Comparison of ENCODE assay signal across 12 cellular contexts in the genomic region with DNA sequence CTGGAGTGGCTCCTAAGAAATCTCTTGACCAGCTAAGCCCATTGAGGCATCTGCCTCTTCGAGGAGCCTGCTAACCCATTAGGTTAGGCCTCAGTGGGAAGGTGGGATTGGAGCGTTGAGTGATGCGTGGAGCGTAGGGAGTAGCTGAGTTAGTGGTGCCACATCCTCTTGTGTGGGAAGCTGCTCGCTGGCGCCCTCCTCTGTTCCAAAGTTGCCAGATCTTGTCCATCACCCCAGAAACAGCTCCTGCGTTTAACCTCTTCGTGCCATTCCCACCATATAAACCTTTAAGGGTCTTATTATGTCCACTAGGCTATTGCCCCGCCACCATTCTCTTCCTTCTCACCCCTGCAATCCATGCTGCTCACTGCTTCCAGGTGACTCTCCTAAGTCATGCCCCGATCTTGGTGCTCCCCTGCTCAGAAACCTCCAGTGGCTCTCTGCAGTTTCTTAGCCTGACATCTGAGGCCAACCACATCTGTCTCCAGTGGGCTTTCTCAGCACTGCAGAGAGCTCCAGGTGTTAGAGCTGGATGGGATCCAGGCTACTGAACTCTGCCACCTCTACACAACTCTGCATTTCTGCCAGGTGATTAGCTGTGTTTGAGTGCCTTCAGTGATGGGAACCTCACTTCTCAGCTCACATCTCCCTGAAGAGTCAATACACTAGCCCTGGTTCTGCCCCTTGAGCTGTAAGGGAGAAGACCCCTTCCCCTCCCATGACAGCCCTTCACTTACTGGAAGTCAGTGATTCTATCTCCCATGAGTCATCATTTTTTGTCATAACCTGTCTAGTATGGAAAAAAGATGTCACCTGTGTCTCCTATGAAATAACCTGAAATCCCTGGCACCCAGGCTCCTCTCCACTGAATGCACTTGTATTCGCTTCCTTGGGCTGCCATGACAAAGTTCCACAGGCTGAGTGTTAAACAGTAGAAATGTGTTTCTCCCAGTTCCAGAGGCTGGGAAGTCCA.
DNase-seq lines count a peak whose midpoint lies in the region; ATAC-seq, FAIRE-seq and TF ChIP-seq lines count a peak whose summit lies in the region.
"Had no signal": no experiment of that assay in that cellular context is flagged by ENCODE, and none has a peak within 500 bp of the region (broad histone marks: within the 10 kb centered on the region; RNA-seq: fewer than 3 reads in every experiment).

No MANE protein-coding gene starts in this region.

- H3K9me3 ChIP-seq in HEK293 (ENCODE audit: control insufficient read depth, insufficient read depth, low read depth, low read length) (no peaks in the 10 kb centered on the region), MG63 (no peaks in the 10 kb centered on the region)
- H3K9me3 ChIP-seq: thoracic aorta had no signal

- H3K27me3 Mint-ChIP-seq in activated naive CD8-positive, alpha-beta T cell treated with anti-CD3 and anti-CD28 coated beads, Interleukin-2, amount 50 U/mL, for 24 hours: no peaks in the 10 kb centered on the region

- H3K9me3 Mint-ChIP-seq in activated naive CD8-positive, alpha-beta T cell treated with anti-CD3 and anti-CD28 coated beads, Interleukin-2, amount 50 U/mL, for 24 hours: peaks cover 10% of the 10 kb centered on the region

- peak; percentile 34 for DNase-seq in G401 (ENCODE audit: low spot score)
- DNase-seq in activated naive CD8-positive, alpha-beta T cell treated with anti-CD3 and anti-CD28 coated beads, Interleukin-2, amount 50 U/mL, for 24 hours: peak; percentile 3
- DNase-seq in medulla oblongata (ENCODE audit: extremely low spot score): peak; percentile 43
- no peak for DNase-seq in MG63
- no peak for DNase-seq in NCI-H774 (lab: John Stamatoyannopoulos, UW)
- DNase-seq in HTR-8/SVneo (ENCODE audit: insufficient read length, low spot score): no peak
- DNase-seq in NCI-H1048 (lab: John Stamatoyannopoulos, UW): no peak
- DNase-seq: left lung, NCI-H1930 had no signal

- H3K4me3 ChIP-seq in HEK293 (ENCODE audit: low read depth, low read length): no peak overlapping the region
- H3K4me3 ChIP-seq in MG63: no peak overlapping the region
- H3K4me3 ChIP-seq: coronary artery, left lung, thoracic aorta had no signal

- peak; percentile 13 for ATAC-seq in activated naive CD8-positive, alpha-beta T cell treated with anti-CD3 and anti-CD28 coated beads, Interleukin-2, amount 50 U/mL, for 24 hours
- ATAC-seq: left lung had no signal

- CTCF ChIA-PET in HEK293 (lab: Yijun Ruan, JAX): interaction anchor here (0.6 to 2.6 kb wide), 30 partner anchors 8 to 843 kb away, joined by 3 to 11 read pairs (median 4); a partner anchor contains a TSS

- POLR2A ChIA-PET in HEK293 (lab: Yijun Ruan, JAX): no interaction called here

- no peaks in the 10 kb centered on the region for H3K4me1 Mint-ChIP-seq in activated naive CD8-positive, alpha-beta T cell treated with anti-CD3 and anti-CD28 coated beads, Interleukin-2, amount 50 U/mL, for 24 hours

- no peak for TF ChIP-seq CTCF in HEK293 (tag by site-specific recombination; IDR thresholded peaks at IDR 0.05)

- FAIRE-seq in HTR-8/SVneo (lab: Jason Lieb, UNC): no peak

- no peaks in the 10 kb centered on the region for H3K27me3 ChIP-seq in MG63
- H3K27me3 ChIP-seq: left lung had no signal

- no peaks in the 10 kb centered on the region for H3K36me3 Mint-ChIP-seq in activated naive CD8-positive, alpha-beta T cell treated with anti-CD3 and anti-CD28 coated beads, Interleukin-2, amount 50 U/mL, for 24 hours (ENCODE audit: low read depth)

- no peak overlapping the region for H3K27ac Mint-ChIP-seq in activated naive CD8-positive, alpha-beta T cell treated with anti-CD3 and anti-CD28 coated beads, Interleukin-2, amount 50 U/mL, for 24 hours

- in situ Hi-C loops in G401 (cut with HindIII; ENCODE audit: low sequenced_read_pairs): no loop called here

- no peak overlapping the region for H3K27ac ChIP-seq in HEK293 (ENCODE audit: extremely low read depth, low read depth, low read length)
- H3K27ac ChIP-seq: coronary artery, left lung, thoracic aorta had no signal

- no peak overlapping the region for H3K4me3 Mint-ChIP-seq in activated naive CD8-positive, alpha-beta T cell treated with anti-CD3 and anti-CD28 coated beads, Interleukin-2, amount 50 U/mL, for 24 hours

- H3K36me3 ChIP-seq in HEK293 (ENCODE audit: control insufficient read depth in 2 of 2, insufficient read depth in 1 of 2, low read length in 2 of 2) (no peaks in the 10 kb centered on the region), MG63 (no peaks in the 10 kb centered on the region)
- H3K36me3 ChIP-seq: left lung, thoracic aorta had no signal

- H3K4me1 ChIP-seq in HEK293 (ENCODE audit: control insufficient read depth, insufficient read depth, low read length): 0 out of 2 replicates have a peak, but pooled peaks cover 2% of the 10 kb centered on the region
- H3K4me1 ChIP-seq: left lung had no signal

TF ChIP-seq in HEK293, 187 proteins besides CTCF, POLR2A, EP300 and RAD21:
- TF ChIP-seq ZNF654 (tag by site-specific recombination; IDR thresholded peaks at IDR 0.05; ENCODE audit: low read depth) (peak; percentile 47), ZNF394 (tag by site-specific recombination; IDR thresholded peaks at IDR 0.05; ENCODE audit: borderline replicate concordance) (peak; percentile 87), OVOL3 (tag by site-specific recombination; IDR thresholded peaks at IDR 0.05) (no peak)

Comparison
In these comparisons a context has a peak if more than half of its experiments do, and no peak if none do; other contexts are left out.
1. DNase-seq: peak in G401 (single experiment), activated naive CD8-positive, alpha-beta T cell treated with anti-CD3 and anti-CD28 coated beads, Interleukin-2, amount 50 U/mL, for 24 hours (single experiment) and medulla oblongata (single experiment); none in MG63 (single experiment), NCI-H774 (single experiment), HTR-8/SVneo (single experiment) and NCI-H1048 (single experiment).